2 cellular contexts compared by ENCODE assay signal in the genomic region with DNA sequence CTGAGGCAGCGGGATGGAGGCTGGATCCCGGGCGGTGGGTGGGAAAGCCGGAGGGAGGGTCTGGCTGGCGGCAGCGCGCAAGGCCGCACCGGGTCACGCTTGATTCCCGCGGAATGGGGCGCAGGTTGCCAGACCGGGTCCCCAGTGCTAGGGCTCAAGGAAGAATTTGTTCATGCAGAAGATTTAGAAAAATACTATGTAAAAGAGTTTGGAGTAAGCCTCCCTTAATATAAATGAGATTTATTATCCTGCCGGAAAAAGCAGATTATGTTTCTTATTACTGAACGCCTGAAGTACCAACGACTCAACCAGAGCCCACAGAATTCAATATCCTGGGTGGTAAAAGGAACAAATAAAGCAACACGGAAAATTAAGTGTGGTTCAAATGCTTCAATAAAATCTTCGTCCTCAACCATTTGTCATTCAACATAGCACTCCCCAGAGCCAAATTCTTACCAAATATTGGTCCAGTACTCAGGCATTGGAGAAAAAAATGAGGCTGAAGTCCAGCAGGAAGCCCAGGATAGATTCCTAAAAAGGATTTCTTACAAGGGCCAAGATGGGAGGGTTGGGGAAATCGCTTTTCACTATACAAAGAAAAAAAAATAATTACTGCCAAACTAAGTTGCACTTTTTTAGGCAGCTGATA.
TF ChIP-seq lines count a peak whose summit lies in the region.

No MANE protein-coding gene starts in this region.

TF ChIP-seq in Ishikawa, 13 proteins besides CTCF, POLR2A, EP300 and RAD21 (continued from another document):
- no peak for TF ChIP-seq REST (IDR thresholded peaks at IDR 0.05; ENCODE audit: low read depth)
TF ChIP-seq in Ishikawa: peak in this region for 1.

TF ChIP-seq in GM12878, 131 proteins besides CTCF, POLR2A, EP300 and RAD21 (continued from another document):
- TF ChIP-seq ELK1 (IDR thresholded peaks at IDR 0.05; ENCODE audit: low read depth, low read length): 0 out of 2 replicates have a peak, but pooled peaks have one; percentile 22
- no peak for TF ChIP-seq SPI1 (IDR thresholded peaks at IDR 0.05; ENCODE audit: borderline replicate concordance, insufficient read depth, low read depth, low read length)
- TF ChIP-seq ATF2 (IDR thresholded peaks at IDR 0.05; ENCODE audit: low read length): no peak
- no peak for TF ChIP-seq EGR1 (IDR thresholded peaks at IDR 0.05; ENCODE audit: borderline replicate concordance in 1 of 2, low read depth in 2 of 2, low read length in 2 of 2)
- TF ChIP-seq ZNF592 (IDR thresholded peaks at IDR 0.05): no peak
- no peak for TF ChIP-seq FOS (IDR thresholded peaks at IDR 0.05; ENCODE audit: borderline replicate concordance, extremely low read depth, insufficient read length)
- no peak for TF ChIP-seq CHD4 (IDR thresholded peaks at IDR 0.05)
- no peak for TF ChIP-seq ZSCAN29 (IDR thresholded peaks at IDR 0.05)
- 0 out of 2 replicates have a peak, but pooled peaks have one; percentile 32 for TF ChIP-seq MLLT1 (IDR thresholded peaks at IDR 0.05)
- TF ChIP-seq NR2F1 (conservative IDR thresholded peaks at IDR 0.05): 0 out of 2 replicates have a peak, but pooled peaks have one; percentile 3
- TF ChIP-seq, protein P1, sequence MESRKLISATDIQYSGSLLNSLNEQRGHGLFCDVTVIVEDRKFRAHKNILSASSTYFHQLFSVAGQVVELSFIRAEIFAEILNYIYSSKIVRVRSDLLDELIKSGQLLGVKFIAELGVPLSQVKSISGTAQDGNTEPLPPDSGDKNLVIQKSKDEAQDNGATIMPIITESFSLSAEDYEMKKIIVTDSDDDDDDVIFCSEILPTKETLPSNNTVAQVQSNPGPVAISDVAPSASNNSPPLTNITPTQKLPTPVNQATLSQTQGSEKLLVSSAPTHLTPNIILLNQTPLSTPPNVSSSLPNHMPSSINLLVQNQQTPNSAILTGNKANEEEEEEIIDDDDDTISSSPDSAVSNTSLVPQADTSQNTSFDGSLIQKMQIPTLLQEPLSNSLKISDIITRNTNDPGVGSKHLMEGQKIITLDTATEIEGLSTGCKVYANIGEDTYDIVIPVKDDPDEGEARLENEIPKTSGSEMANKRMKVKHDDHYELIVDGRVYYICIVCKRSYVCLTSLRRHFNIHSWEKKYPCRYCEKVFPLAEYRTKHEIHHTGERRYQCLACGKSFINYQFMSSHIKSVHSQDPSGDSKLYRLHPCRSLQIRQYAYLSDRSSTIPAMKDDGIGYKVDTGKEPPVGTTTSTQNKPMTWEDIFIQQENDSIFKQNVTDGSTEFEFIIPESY (IDR thresholded peaks at IDR 0.05): no peak
- TF ChIP-seq, protein P2, sequence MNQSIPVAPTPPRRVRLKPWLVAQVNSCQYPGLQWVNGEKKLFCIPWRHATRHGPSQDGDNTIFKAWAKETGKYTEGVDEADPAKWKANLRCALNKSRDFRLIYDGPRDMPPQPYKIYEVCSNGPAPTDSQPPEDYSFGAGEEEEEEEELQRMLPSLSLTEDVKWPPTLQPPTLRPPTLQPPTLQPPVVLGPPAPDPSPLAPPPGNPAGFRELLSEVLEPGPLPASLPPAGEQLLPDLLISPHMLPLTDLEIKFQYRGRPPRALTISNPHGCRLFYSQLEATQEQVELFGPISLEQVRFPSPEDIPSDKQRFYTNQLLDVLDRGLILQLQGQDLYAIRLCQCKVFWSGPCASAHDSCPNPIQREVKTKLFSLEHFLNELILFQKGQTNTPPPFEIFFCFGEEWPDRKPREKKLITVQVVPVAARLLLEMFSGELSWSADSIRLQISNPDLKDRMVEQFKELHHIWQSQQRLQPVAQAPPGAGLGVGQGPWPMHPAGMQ (IDR thresholded peaks at IDR 0.05; ENCODE audit: borderline replicate concordance): no peak
- TF ChIP-seq, protein P3, sequence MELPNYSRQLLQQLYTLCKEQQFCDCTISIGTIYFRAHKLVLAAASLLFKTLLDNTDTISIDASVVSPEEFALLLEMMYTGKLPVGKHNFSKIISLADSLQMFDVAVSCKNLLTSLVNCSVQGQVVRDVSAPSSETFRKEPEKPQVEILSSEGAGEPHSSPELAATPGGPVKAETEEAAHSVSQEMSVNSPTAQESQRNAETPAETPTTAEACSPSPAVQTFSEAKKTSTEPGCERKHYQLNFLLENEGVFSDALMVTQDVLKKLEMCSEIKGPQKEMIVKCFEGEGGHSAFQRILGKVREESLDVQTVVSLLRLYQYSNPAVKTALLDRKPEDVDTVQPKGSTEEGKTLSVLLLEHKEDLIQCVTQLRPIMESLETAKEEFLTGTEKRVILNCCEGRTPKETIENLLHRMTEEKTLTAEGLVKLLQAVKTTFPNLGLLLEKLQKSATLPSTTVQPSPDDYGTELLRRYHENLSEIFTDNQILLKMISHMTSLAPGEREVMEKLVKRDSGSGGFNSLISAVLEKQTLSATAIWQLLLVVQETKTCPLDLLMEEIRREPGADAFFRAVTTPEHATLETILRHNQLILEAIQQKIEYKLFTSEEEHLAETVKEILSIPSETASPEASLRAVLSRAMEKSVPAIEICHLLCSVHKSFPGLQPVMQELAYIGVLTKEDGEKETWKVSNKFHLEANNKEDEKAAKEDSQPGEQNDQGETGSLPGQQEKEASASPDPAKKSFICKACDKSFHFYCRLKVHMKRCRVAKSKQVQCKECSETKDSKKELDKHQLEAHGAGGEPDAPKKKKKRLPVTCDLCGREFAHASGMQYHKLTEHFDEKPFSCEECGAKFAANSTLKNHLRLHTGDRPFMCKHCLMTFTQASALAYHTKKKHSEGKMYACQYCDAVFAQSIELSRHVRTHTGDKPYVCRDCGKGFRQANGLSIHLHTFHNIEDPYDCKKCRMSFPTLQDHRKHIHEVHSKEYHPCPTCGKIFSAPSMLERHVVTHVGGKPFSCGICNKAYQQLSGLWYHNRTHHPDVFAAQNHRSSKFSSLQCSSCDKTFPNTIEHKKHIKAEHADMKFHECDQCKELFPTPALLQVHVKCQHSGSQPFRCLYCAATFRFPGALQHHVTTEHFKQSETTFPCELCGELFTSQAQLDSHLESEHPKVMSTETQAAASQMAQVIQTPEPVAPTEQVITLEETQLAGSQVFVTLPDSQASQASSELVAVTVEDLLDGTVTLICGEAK (IDR thresholded peaks at IDR 0.05; ENCODE audit: borderline replicate concordance): 0 out of 2 replicates have a peak, but pooled peaks have one; percentile 15
